In genomic region chr2:218547511-218547910, GRCh38 we compare ENCODE assay signal across 37 cellular contexts.
"Had no signal": no experiment of that assay in that cellular context is flagged by ENCODE, and none has a peak within 500 bp of the region (broad histone marks: within the 10 kb centered on the region; RNA-seq: fewer than 3 reads in every experiment).

No MANE protein-coding gene starts in this region.

- H2AFZ ChIP-seq: PC-9 had no signal

- H3K27me3 ChIP-seq: brain microvascular endothelial cell, MG63 had no signal

- H3K4me3 ChIP-seq: MG63, PC-9 had no signal

- H3K27ac ChIP-seq: brain microvascular endothelial cell, PC-9, RWPE1, WERI-Rb-1 had no signal

- ATAC-seq: activated CD8-positive, alpha-beta memory T cell treated with anti-CD3 and anti-CD28 coated beads, Interleukin-2, amount 10 ng/mL, durations not matched to agents 7 days and 5 days; activated T-helper 17 cell treated with anti-CD3 and anti-CD28 coated beads, Interleukin-2, amount 50 U/mL, for 72 hours; Right ventricle myocardium inferior had no signal

- H3K27ac Mint-ChIP-seq: activated CD4-positive, alpha-beta T cell treated with anti-CD3 and anti-CD28 coated beads, Interleukin-2, amount 10 ng/mL, durations not matched to agents 7 days and 5 days; activated CD8-positive, alpha-beta memory T cell treated with anti-CD3 and anti-CD28 coated beads, Interleukin-2, amount 10 ng/mL, durations not matched to agents 7 days and 5 days; activated naive CD4-positive, alpha-beta T cell treated with anti-CD3 and anti-CD28 coated beads, Interleukin-2, amount 50 U/mL, for 24 hours; activated T-helper 17 cell treated with anti-CD3 and anti-CD28 coated beads, Interleukin-2, amount 50 U/mL, for 72 hours had no signal

- H3K4me2 ChIP-seq: PC-9 had no signal

- H3K4me3 Mint-ChIP-seq: activated CD4-positive, alpha-beta T cell treated with anti-CD3 and anti-CD28 coated beads, Interleukin-2, amount 10 ng/mL, durations not matched to agents 7 days and 5 days; activated CD8-positive, alpha-beta memory T cell treated with anti-CD3 and anti-CD28 coated beads, Interleukin-2, amount 10 ng/mL, durations not matched to agents 7 days and 5 days; activated naive CD4-positive, alpha-beta T cell treated with anti-CD3 and anti-CD28 coated beads, Interleukin-2, amount 50 U/mL, for 24 hours; activated T-helper 17 cell treated with anti-CD3 and anti-CD28 coated beads, Interleukin-2, amount 50 U/mL, for 72 hours had no signal

- H3K9me3 Mint-ChIP-seq: activated CD4-positive, alpha-beta T cell treated with anti-CD3 and anti-CD28 coated beads, Interleukin-2, amount 10 ng/mL, durations not matched to agents 7 days and 5 days; activated naive CD4-positive, alpha-beta T cell treated with anti-CD3 and anti-CD28 coated beads, Interleukin-2, amount 50 U/mL, for 24 hours; activated T-helper 17 cell treated with anti-CD3 and anti-CD28 coated beads, Interleukin-2, amount 50 U/mL, for 72 hours had no signal

- H3K27me3 Mint-ChIP-seq: activated CD4-positive, alpha-beta T cell treated with anti-CD3 and anti-CD28 coated beads, Interleukin-2, amount 10 ng/mL, durations not matched to agents 7 days and 5 days; activated CD8-positive, alpha-beta memory T cell treated with anti-CD3 and anti-CD28 coated beads, Interleukin-2, amount 10 ng/mL, durations not matched to agents 7 days and 5 days; activated naive CD4-positive, alpha-beta T cell treated with anti-CD3 and anti-CD28 coated beads, Interleukin-2, amount 50 U/mL, for 24 hours; activated T-helper 17 cell treated with anti-CD3 and anti-CD28 coated beads, Interleukin-2, amount 50 U/mL, for 72 hours had no signal

- DNase-seq: activated CD4-positive, alpha-beta T cell treated with anti-CD3 and anti-CD28 coated beads for 1 hour; activated CD4-positive, alpha-beta T cell treated with anti-CD3 and anti-CD28 coated beads, Interleukin-2, amount 10 ng/mL, durations not matched to agents 7 days and 5 days; activated CD4-positive, alpha-beta T cell treated with anti-CD3 and anti-CD28 coated beads, Interleukin-2, amount 50 U/mL, for 48 hours; activated CD4-positive, CD25-positive, alpha-beta regulatory T cell; activated CD8-positive, alpha-beta memory T cell treated with anti-CD3 and anti-CD28 coated beads for 24 hours; activated CD8-positive, alpha-beta memory T cell treated with anti-CD3 and anti-CD28 coated beads, Interleukin-2, amount 10 ng/mL, durations not matched to agents 7 days and 5 days; activated CD8-positive, alpha-beta memory T cell treated with anti-CD3 and anti-CD28 coated beads, Interleukin-2, amount 50 U/mL, for 48 hours; activated gamma-delta T cell; activated naive CD4-positive, alpha-beta T cell treated with Interleukin-2 at 50 U/mL for 16 hours; activated T-cell treated with anti-CD3 and anti-CD28 coated beads, Interleukin-2, amount 50 U/mL, for 48 hours; anterior cingulate cortex; brain microvascular endothelial cell; central memory CD4-positive, alpha-beta T cell; Kasumi-1; KG1; MG63; NCI-H1092; NCI-H146; NCI-H187; NCI-H2029 treated with DMSO at 0.1 percent for 48 hours; NCI-H2107; NCI-H2171; NCI-H510A; NCI-H526; NCI-H748 treated with DMSO at 0.1 percent for 48 hours; NK-92 treated with Interleukin-12 subunit alpha and Interleukin-12 subunit beta, amount 100 ng/mL, for 24 hours; PC-9; SIG-M5; SW 1271; T-helper 1 cell; T1000; WERI-Rb-1 had no signal

- H3K4me1 Mint-ChIP-seq: activated CD4-positive, alpha-beta T cell treated with anti-CD3 and anti-CD28 coated beads, Interleukin-2, amount 10 ng/mL, durations not matched to agents 7 days and 5 days; activated CD8-positive, alpha-beta memory T cell treated with anti-CD3 and anti-CD28 coated beads, Interleukin-2, amount 10 ng/mL, durations not matched to agents 7 days and 5 days; activated naive CD4-positive, alpha-beta T cell treated with anti-CD3 and anti-CD28 coated beads, Interleukin-2, amount 50 U/mL, for 24 hours; activated T-helper 17 cell treated with anti-CD3 and anti-CD28 coated beads, Interleukin-2, amount 50 U/mL, for 72 hours had no signal

- FAIRE-seq: RCC 7860 had no signal

- H3K9me3 ChIP-seq: MG63 had no signal
